In the genomic region with DNA sequence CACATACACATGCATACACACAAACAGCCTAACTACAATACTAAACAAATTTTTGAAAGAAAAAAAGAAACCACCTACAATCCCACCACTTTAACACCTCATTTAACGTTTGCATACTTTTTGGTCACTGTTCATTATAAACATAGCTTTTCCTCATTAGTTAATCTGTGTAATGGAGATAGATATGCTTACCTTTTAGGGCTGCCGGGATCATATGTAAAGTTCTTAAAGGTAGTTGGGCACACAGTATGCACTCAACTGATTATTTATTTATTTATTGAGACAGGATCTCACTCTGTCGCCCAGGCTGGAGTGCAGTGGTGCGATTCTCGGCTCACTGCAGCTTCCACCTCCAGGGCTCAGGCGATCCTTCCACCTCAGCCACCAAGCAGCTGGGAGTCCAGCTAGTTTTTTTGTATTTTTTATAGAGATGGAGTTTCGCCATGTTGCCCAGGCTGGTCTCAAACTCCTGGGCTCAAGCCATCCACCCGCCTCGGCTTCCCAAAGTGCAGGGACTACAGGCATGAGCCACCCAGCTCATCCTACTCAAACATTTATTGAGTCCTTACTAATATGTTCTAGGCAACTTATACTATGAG, we compare ENCODE assay signal across 2 cellular contexts.
TF ChIP-seq lines count a peak whose summit lies in the region.

No MANE protein-coding gene starts in this region.

TF ChIP-seq in SK-N-SH, 30 proteins besides CTCF, POLR2A, EP300 and RAD21 (continued from another document):
- TF ChIP-seq RXRA (IDR thresholded peaks at IDR 0.05; ENCODE audit: borderline replicate concordance, low read depth) (no peak), SMC3 (IDR thresholded peaks at IDR 0.05; ENCODE audit: low read depth, low read length) (no peak), ELF1 (IDR thresholded peaks at IDR 0.05) (no peak), RFX5 (IDR thresholded peaks at IDR 0.05; ENCODE audit: low read length) (no peak), GATA2 (CRISPR knock-in tag; IDR thresholded peaks at IDR 0.05) (no peak), POLR2AphosphoS5 (IDR thresholded peaks at IDR 0.05; ENCODE audit: low read depth, low read length) (no peak), MEF2A (IDR thresholded peaks at IDR 0.05; ENCODE audit: borderline replicate concordance, low read depth) (no peak), JUND (IDR thresholded peaks at IDR 0.05) (no peak), TCF12 (IDR thresholded peaks at IDR 0.05) (no peak), CHD2 (IDR thresholded peaks at IDR 0.05; ENCODE audit: low read length, partially characterized antibody) (no peak), NRF1 (IDR thresholded peaks at IDR 0.05; ENCODE audit: low read depth, low read length) (no peak)
- TF ChIP-seq, protein P1, sequence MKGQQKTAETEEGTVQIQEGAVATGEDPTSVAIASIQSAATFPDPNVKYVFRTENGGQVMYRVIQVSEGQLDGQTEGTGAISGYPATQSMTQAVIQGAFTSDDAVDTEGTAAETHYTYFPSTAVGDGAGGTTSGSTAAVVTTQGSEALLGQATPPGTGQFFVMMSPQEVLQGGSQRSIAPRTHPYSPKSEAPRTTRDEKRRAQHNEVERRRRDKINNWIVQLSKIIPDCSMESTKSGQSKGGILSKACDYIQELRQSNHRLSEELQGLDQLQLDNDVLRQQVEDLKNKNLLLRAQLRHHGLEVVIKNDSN (IDR thresholded peaks at IDR 0.05; ENCODE audit: borderline replicate concordance, low read depth), result no peak
- TF ChIP-seq, protein P2, sequence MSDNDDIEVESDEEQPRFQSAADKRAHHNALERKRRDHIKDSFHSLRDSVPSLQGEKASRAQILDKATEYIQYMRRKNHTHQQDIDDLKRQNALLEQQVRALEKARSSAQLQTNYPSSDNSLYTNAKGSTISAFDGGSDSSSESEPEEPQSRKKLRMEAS (IDR thresholded peaks at IDR 0.05; ENCODE audit: low read depth), result no peak
- TF ChIP-seq, protein P3, sequence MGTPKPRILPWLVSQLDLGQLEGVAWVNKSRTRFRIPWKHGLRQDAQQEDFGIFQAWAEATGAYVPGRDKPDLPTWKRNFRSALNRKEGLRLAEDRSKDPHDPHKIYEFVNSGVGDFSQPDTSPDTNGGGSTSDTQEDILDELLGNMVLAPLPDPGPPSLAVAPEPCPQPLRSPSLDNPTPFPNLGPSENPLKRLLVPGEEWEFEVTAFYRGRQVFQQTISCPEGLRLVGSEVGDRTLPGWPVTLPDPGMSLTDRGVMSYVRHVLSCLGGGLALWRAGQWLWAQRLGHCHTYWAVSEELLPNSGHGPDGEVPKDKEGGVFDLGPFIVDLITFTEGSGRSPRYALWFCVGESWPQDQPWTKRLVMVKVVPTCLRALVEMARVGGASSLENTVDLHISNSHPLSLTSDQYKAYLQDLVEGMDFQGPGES (IDR thresholded peaks at IDR 0.05; ENCODE audit: low read depth, low read length), result no peak
- TF ChIP-seq, protein P4, sequence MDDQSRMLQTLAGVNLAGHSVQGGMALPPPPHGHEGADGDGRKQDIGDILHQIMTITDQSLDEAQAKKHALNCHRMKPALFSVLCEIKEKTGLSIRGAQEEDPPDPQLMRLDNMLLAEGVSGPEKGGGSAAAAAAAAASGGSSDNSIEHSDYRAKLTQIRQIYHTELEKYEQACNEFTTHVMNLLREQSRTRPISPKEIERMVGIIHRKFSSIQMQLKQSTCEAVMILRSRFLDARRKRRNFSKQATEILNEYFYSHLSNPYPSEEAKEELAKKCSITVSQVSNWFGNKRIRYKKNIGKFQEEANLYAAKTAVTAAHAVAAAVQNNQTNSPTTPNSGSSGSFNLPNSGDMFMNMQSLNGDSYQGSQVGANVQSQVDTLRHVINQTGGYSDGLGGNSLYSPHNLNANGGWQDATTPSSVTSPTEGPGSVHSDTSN (IDR thresholded peaks at IDR 0.05), result no peak

TF ChIP-seq in SK-N-SH treated with all-trans-retinoic acid at 6 μM for 48 hours, 23 proteins besides CTCF, POLR2A, EP300 and RAD21 (continued from another document):
- TF ChIP-seq, protein P5, sequence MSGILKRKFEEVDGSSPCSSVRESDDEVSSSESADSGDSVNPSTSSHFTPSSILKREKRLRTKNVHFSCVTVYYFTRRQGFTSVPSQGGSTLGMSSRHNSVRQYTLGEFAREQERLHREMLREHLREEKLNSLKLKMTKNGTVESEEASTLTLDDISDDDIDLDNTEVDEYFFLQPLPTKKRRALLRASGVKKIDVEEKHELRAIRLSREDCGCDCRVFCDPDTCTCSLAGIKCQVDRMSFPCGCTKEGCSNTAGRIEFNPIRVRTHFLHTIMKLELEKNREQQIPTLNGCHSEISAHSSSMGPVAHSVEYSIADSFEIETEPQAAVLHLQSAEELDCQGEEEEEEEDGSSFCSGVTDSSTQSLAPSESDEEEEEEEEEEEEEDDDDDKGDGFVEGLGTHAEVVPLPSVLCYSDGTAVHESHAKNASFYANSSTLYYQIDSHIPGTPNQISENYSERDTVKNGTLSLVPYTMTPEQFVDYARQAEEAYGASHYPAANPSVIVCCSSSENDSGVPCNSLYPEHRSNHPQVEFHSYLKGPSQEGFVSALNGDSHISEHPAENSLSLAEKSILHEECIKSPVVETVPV (CRISPR knock-in tag; IDR thresholded peaks at IDR 0.05), result no peak
- TF ChIP-seq ZNF8 (CRISPR knock-in tag; IDR thresholded peaks at IDR 0.05) (no peak), BACH2 (CRISPR knock-in tag; IDR thresholded peaks at IDR 0.05; ENCODE audit: borderline replicate concordance) (no peak), TOX (CRISPR knock-in tag; IDR thresholded peaks at IDR 0.05; ENCODE audit: borderline replicate concordance) (no peak), ZNF565 (CRISPR knock-in tag; conservative IDR thresholded peaks at IDR 0.05; ENCODE audit: low read depth) (no peak), ZC3H10 (CRISPR knock-in tag; IDR thresholded peaks at IDR 0.05) (no peak)
- TF ChIP-seq, protein P6, sequence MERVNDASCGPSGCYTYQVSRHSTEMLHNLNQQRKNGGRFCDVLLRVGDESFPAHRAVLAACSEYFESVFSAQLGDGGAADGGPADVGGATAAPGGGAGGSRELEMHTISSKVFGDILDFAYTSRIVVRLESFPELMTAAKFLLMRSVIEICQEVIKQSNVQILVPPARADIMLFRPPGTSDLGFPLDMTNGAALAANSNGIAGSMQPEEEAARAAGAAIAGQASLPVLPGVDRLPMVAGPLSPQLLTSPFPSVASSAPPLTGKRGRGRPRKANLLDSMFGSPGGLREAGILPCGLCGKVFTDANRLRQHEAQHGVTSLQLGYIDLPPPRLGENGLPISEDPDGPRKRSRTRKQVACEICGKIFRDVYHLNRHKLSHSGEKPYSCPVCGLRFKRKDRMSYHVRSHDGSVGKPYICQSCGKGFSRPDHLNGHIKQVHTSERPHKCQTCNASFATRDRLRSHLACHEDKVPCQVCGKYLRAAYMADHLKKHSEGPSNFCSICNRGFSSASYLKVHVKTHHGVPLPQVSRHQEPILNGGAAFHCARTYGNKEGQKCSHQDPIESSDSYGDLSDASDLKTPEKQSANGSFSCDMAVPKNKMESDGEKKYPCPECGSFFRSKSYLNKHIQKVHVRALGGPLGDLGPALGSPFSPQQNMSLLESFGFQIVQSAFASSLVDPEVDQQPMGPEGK (CRISPR knock-in tag; IDR thresholded peaks at IDR 0.05; ENCODE audit: borderline replicate concordance), result no peak
